ENCODE assay signal across 26 cellular contexts in the genomic region with DNA sequence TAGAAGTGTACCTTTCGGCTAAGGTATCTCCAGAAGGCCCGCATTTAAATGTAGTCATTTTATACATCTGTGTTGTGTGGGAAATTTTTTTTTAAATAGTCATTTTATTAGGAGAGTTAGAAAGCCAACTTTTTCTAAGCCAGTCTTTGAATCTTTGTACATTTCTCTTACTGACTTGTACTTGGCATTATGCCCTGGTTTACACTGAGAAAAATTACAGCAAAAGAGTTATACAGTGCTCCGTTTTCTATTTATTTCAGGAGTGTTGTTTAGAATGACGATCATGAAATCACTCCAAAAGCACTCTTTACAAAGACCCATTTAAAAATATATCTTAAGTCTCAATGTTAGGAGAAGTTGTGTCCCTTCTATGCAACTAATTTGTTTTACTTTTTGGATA.
DNase-seq lines count a peak whose midpoint lies in the region; ATAC-seq, FAIRE-seq and TF ChIP-seq lines count a peak whose summit lies in the region.
"Had no signal": no experiment of that assay in that cellular context is flagged by ENCODE, and none has a peak within 500 bp of the region (broad histone marks: within the 10 kb centered on the region; RNA-seq: fewer than 3 reads in every experiment).

No MANE protein-coding gene starts in this region.

- H3K9me3 Mint-ChIP-seq in HFFc6 (no peaks in the 10 kb centered on the region), astrocyte (ENCODE audit: unreplicated experiment) (no peaks in the 10 kb centered on the region), nephron (no peaks in the 10 kb centered on the region), MCF 10A (ENCODE audit: unreplicated experiment) (no peaks in the 10 kb centered on the region)
- H3K9me3 Mint-ChIP-seq: CD4-positive, alpha-beta memory T cell had no signal

- no peak overlapping the region for H2AFZ ChIP-seq in astrocyte (ENCODE audit: low read depth, low read length)
- H2AFZ ChIP-seq: PC-9 had no signal

- no peak overlapping the region for H3K4me2 ChIP-seq in astrocyte (ENCODE audit: low read length)
- H3K4me2 ChIP-seq: A549, KMS-11, PC-9 had no signal

- no peak overlapping the region for H3K27ac ChIP-seq in astrocyte (ENCODE audit: low read depth, low read length)
- H3K27ac ChIP-seq: A549, KMS-11, PC-9, SJSA1 had no signal

- H3K36me3 ChIP-seq in astrocyte (ENCODE audit: insufficient read depth, low read length), result no peaks in the 10 kb centered on the region
- H3K36me3 ChIP-seq: HAP-1 had no signal

- H3K4me3 ChIP-seq in astrocyte (ENCODE audit: insufficient read depth, low read depth, low read length), result no peak overlapping the region
- H3K4me3 ChIP-seq in fibroblast of pulmonary artery (replicated peaks; ENCODE audit: low read depth, low read length), result no peak overlapping the region
- H3K4me3 ChIP-seq: A549, HAP-1, PC-9, SJSA1 had no signal

- peaks cover 3% of the 10 kb centered on the region for H4K20me1 ChIP-seq in astrocyte (ENCODE audit: insufficient read depth, low read length)

- POLR2A ChIA-PET in MCF 10A (lab: Yijun Ruan, JAX), result interaction anchor here (1.0 to 1.4 kb wide), 2 partner anchors 9 to 12 kb away, joined by 3 to 5 read pairs; no protein-coding TSS in a partner anchor

- H3K9ac ChIP-seq in astrocyte (ENCODE audit: low read length), result no peak overlapping the region
- H3K9ac ChIP-seq: KMS-11 had no signal

- FAIRE-seq in astrocyte (lab: Jason Lieb, UNC), result no peak
- FAIRE-seq: G401.6 had no signal

- DNase-seq in HFFc6 (no peak), astrocyte (ENCODE audit: low read depth) (peak; percentile 23), fibroblast of pulmonary artery (ENCODE audit: low read depth) (peak; percentile 31), MCF 10A (ENCODE audit: unreplicated experiment) (no peak)
- no peak for DNase-seq in effector CD4-positive, alpha-beta T cell
- DNase-seq: C1 segment of cervical spinal cord; CD4-positive, alpha-beta memory T cell; COR-L47; DMS53; GOT3; NCI-H1048; NCI-H1417; NCI-H1694 treated with DMSO at 0.1 percent for 48 hours; NCI-H2081; NCI-H2227 treated with DMSO at 0.1 percent for 48 hours; NCI-H526 treated with DMSO at 0.1 percent for 48 hours; PC-9 had no signal

- H3K4me1 ChIP-seq in astrocyte (ENCODE audit: insufficient read depth, low read length), result peaks cover 43% of the 10 kb centered on the region
- H3K4me1 ChIP-seq: HAP-1 had no signal

- TF ChIP-seq CTCF in HFFc6 (IDR thresholded peaks at IDR 0.05) (no peak), astrocyte (IDR thresholded peaks at IDR 0.05; ENCODE audit: insufficient read depth, low read depth, low read length) (no peak), fibroblast of pulmonary artery (IDR thresholded peaks at IDR 0.05; ENCODE audit: low read length, missing control alignments) (no peak), nephron (IDR thresholded peaks at IDR 0.05; ENCODE audit: unreplicated experiment in 3 of 3) (no peak), MCF 10A (IDR thresholded peaks at IDR 0.05; ENCODE audit: unreplicated experiment) (no peak)

- ATAC-seq in HG02571 (IDR thresholded peaks at IDR 0.05; ENCODE audit: unreplicated experiment), result no peak
- ATAC-seq: A549, Right ventricle myocardium inferior had no signal

- H3K27me3 Mint-ChIP-seq in HFFc6 (ENCODE audit: insufficient read depth) (peaks cover 6% of the 10 kb centered on the region; the same call in 1 of the 2 replicates), astrocyte (ENCODE audit: low read depth, unreplicated experiment) (no peaks in the 10 kb centered on the region), nephron (ENCODE audit: low read depth) (no peaks in the 10 kb centered on the region), MCF 10A (ENCODE audit: insufficient read depth, unreplicated experiment) (no peaks in the 10 kb centered on the region)
- H3K27me3 Mint-ChIP-seq: CD4-positive, alpha-beta memory T cell; IgD-negative memory B cell had no signal

- H3K4me3 Mint-ChIP-seq in HFFc6 (no peak overlapping the region), astrocyte (ENCODE audit: unreplicated experiment) (no peak overlapping the region), nephron (no peak overlapping the region), MCF 10A (ENCODE audit: unreplicated experiment) (no peak overlapping the region)
- H3K4me3 Mint-ChIP-seq: IgD-negative memory B cell had no signal

- no peaks in the 10 kb centered on the region for H3K9me3 ChIP-seq in astrocyte (ENCODE audit: insufficient read depth, low read depth, low read length)
- H3K9me3 ChIP-seq: A549, HAP-1 had no signal

- CTCF ChIA-PET in MCF 10A (lab: Yijun Ruan, JAX), result interaction anchor here (0.5 kb wide), 1 partner anchor 180 kb away, joined by 4 read pairs; no protein-coding TSS in a partner anchor

- peaks cover 64% of the 10 kb centered on the region for H3K36me3 Mint-ChIP-seq in HFFc6 (ENCODE audit: low read depth)
- H3K36me3 Mint-ChIP-seq in astrocyte (ENCODE audit: low read depth, unreplicated experiment), result peaks cover 9% of the 10 kb centered on the region
- H3K36me3 Mint-ChIP-seq in nephron (ENCODE audit: low read depth), result peaks cover 56% of the 10 kb centered on the region
- peaks cover 12% of the 10 kb centered on the region for H3K36me3 Mint-ChIP-seq in MCF 10A (ENCODE audit: insufficient read depth, unreplicated experiment)
- H3K36me3 Mint-ChIP-seq: IgD-negative memory B cell had no signal

- peaks cover 100% of the 10 kb centered on the region for H3K4me1 Mint-ChIP-seq in HFFc6 (ENCODE audit: low read depth)
- H3K4me1 Mint-ChIP-seq in astrocyte (ENCODE audit: low read depth, unreplicated experiment), result peaks cover 26% of the 10 kb centered on the region
- H3K4me1 Mint-ChIP-seq in nephron, result peaks cover 69% of the 10 kb centered on the region
- peaks cover 16% of the 10 kb centered on the region for H3K4me1 Mint-ChIP-seq in MCF 10A (ENCODE audit: insufficient read depth, unreplicated experiment)

- peaks cover 3% of the 10 kb centered on the region for H3K79me2 ChIP-seq in astrocyte (ENCODE audit: insufficient read depth, low read length)

- H3K27me3 ChIP-seq in astrocyte (ENCODE audit: insufficient read depth, low read length), result no peaks in the 10 kb centered on the region
- H3K27me3 ChIP-seq: SJSA1 had no signal

- BruUV-seq in MCF 10A (replicated peaks; lab: Mats Ljungman, UMichigan), result no TSS peak

- intact Hi-C loops in MCF 10A (cut with micrococcal nuclease), result no loop called here

- H3K27ac Mint-ChIP-seq in HFFc6 (peak overlapping the region; percentile 51), astrocyte (ENCODE audit: unreplicated experiment) (no peak overlapping the region), nephron (peak overlapping the region in 2 of 3 experiments; percentile 25 to 44), MCF 10A (ENCODE audit: low read depth, unreplicated experiment) (no peak overlapping the region)
- H3K27ac Mint-ChIP-seq: IgD-negative memory B cell had no signal

Comparison
In these comparisons a context has a peak if more than half of its experiments do, and no peak if none do; other contexts are left out.
1. DNase-seq: peak in astrocyte (single experiment) and fibroblast of pulmonary artery (single experiment); none in HFFc6 (single experiment), effector CD4-positive, alpha-beta T cell (single experiment) and MCF 10A (single experiment).
2. H3K27ac Mint-ChIP-seq: peak in HFFc6 (single experiment) and nephron (2 of 3); none in astrocyte (single experiment) and MCF 10A (single experiment).